In the genomic region with DNA sequence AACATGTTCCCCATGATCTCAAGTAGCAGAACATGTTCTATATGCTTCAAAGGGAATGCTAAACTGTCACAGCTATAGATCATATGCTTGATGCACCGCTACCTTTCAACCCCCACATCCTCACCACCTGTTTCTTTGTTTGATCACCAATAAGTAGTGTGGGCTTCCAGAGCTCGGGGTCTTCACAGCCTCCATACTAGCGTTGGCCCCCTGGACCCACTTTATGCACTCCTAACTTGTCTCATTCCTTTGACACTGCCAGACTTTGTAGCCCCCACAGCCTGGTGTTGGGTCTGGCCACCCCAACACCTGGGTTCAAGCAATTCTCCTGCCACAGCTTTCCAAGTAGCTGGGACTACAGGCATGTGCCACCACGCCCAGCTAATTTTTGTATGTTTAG, we compare ENCODE assay signal across 18 cellular contexts. TPM values are rescaled to one million over a fixed set of nuclear protein-coding genes. Genes with fewer than 3 reads are reported as not detected.
DNase-seq lines count a peak whose midpoint lies in the region; ATAC-seq and TF ChIP-seq lines count a peak whose summit lies in the region.
"Had no signal": no experiment of that assay in that cellular context is flagged by ENCODE, and none has a peak within 500 bp of the region (broad histone marks: within the 10 kb centered on the region; RNA-seq: fewer than 3 reads in every experiment).

No MANE protein-coding gene starts in this region.

- TF ChIP-seq RAD21 in SK-N-SH (IDR thresholded peaks at IDR 0.05; ENCODE audit: low read length): no peak

- H3K27me3 ChIP-seq in DND-41 (ENCODE audit: insufficient read depth, low read length, poor library complexity) (no peaks in the 10 kb centered on the region), adipocyte (replicated peaks; ENCODE audit: control insufficient read depth, insufficient read depth, low read length) (no peaks in the 10 kb centered on the region), SK-N-SH (ENCODE audit: insufficient read depth) (no peaks in the 10 kb centered on the region)
- H3K27me3 ChIP-seq: BE2C had no signal

- H3K9ac ChIP-seq in DND-41 (ENCODE audit: low read depth, low read length): no peak overlapping the region
- H3K9ac ChIP-seq in adipocyte (ENCODE audit: low read length): no peak overlapping the region
- no peak overlapping the region for H3K9ac ChIP-seq in SK-N-SH

- ATAC-seq in DND-41 (ENCODE audit: insufficient read depth, low read depth) (no peak), HG02678 (IDR thresholded peaks at IDR 0.05; ENCODE audit: unreplicated experiment) (no peak), GM21619 (IDR thresholded peaks at IDR 0.05; ENCODE audit: unreplicated experiment) (no peak)
- ATAC-seq: GM23338 had no signal

- 89% methylated on average over 4 of the region's 4 CpGs for WGBS in SK-N-SH (ENCODE audit: low lambda C conversion rate)

- no TSS peak for BruUV-seq in Calu3 (replicated peaks; lab: Mats Ljungman, UMichigan)

- no peaks in the 10 kb centered on the region for H3K79me2 ChIP-seq in DND-41 (ENCODE audit: insufficient read depth, low read length)
- H3K79me2 ChIP-seq in SK-N-SH (ENCODE audit: insufficient read depth): no peaks in the 10 kb centered on the region

- H4K20me1 ChIP-seq in DND-41 (ENCODE audit: insufficient read depth, low read length): no peaks in the 10 kb centered on the region
- H4K20me1 ChIP-seq in SK-N-SH (ENCODE audit: insufficient read depth): no peaks in the 10 kb centered on the region

- H2AFZ ChIP-seq in DND-41 (ENCODE audit: low read depth, low read length) (no peak overlapping the region), SK-N-SH (ENCODE audit: low read depth) (no peak overlapping the region)
- H2AFZ ChIP-seq: GM23338 had no signal

- H3K9me3 Mint-ChIP-seq in endothelial cell (ENCODE audit: unreplicated experiment) (peaks cover 14% of the 10 kb centered on the region), progenitor cell of endocrine pancreas (ENCODE audit: low read depth) (peaks cover 17% of the 10 kb centered on the region), Calu3 (ENCODE audit: low read depth, unreplicated experiment) (no peaks in the 10 kb centered on the region)

- H3K36me3 ChIP-seq in DND-41 (ENCODE audit: insufficient read depth, low read length) (no peaks in the 10 kb centered on the region), adipocyte (ENCODE audit: control insufficient read depth, insufficient read depth, low read length, severe bottlenecking) (peaks cover 16% of the 10 kb centered on the region), SK-N-SH (replicated peaks in 1 of 2; ENCODE audit: control insufficient read depth in 1 of 2, insufficient read depth in 2 of 2, low read length in 1 of 2) (peaks cover 7 to 35% of the 10 kb centered on the region in 2 experiments)
- H3K36me3 ChIP-seq: BE2C had no signal

- H3K4me3 Mint-ChIP-seq in endothelial cell (ENCODE audit: unreplicated experiment) (peak overlapping the region; percentile 37), progenitor cell of endocrine pancreas (ENCODE audit: low read depth) (no peak overlapping the region), Calu3 (ENCODE audit: low read depth, unreplicated experiment) (no peak overlapping the region)
- H3K4me3 Mint-ChIP-seq: CD4-positive, CD25-positive, alpha-beta regulatory T cell; CD8-positive, alpha-beta memory T cell; GM23338 had no signal

- TF ChIP-seq EP300 in SK-N-SH (IDR thresholded peaks at IDR 0.05; ENCODE audit: borderline replicate concordance in 1 of 2, low read depth in 1 of 2, low read length in 1 of 2): no peak

- intact Hi-C loops in Calu3 (cut with micrococcal nuclease; ENCODE audit: unreplicated experiment): no loop called here

- H3K9me2 ChIP-seq in SK-N-SH: no peaks in the 10 kb centered on the region

- H3K4me3 ChIP-seq in DND-41 (ENCODE audit: low read depth in 1 of 2, low read length in 2 of 2): no peak overlapping the region
- H3K4me3 ChIP-seq in adipocyte (ENCODE audit: low read length): peak overlapping the region; percentile 43
- H3K4me3 ChIP-seq in SK-N-SH (ENCODE audit: low read depth in 2 of 2, low read length in 1 of 2): no peak overlapping the region
- H3K4me3 ChIP-seq: GM23338 had no signal

- POLR2A ChIA-PET in SK-N-SH (lab: Yijun Ruan, JAX): no interaction called here

- H3K27ac ChIP-seq in DND-41 (ENCODE audit: low read length) (no peak overlapping the region), SK-N-SH (ENCODE audit: low read depth in 2 of 2, low read length in 1 of 2) (no peak overlapping the region)
- H3K27ac ChIP-seq: HL-60 had no signal

- H3F3A ChIP-seq in SK-N-SH (replicated peaks; ENCODE audit: insufficient read depth): peaks cover 11% of the 10 kb centered on the region

- H3K9me3 ChIP-seq in DND-41 (ENCODE audit: insufficient read depth, low read length, severe bottlenecking): peaks cover 12% of the 10 kb centered on the region
- peaks cover 15% of the 10 kb centered on the region for H3K9me3 ChIP-seq in adipocyte (ENCODE audit: control insufficient read depth, low read length)
- H3K9me3 ChIP-seq in SK-N-SH: peaks cover 27% of the 10 kb centered on the region
- H3K9me3 ChIP-seq: Caco-2 had no signal

- H3K4me1 Mint-ChIP-seq in endothelial cell (ENCODE audit: unreplicated experiment) (no peaks in the 10 kb centered on the region), progenitor cell of endocrine pancreas (ENCODE audit: low read depth) (peaks cover 2% of the 10 kb centered on the region), Calu3 (ENCODE audit: low read depth, unreplicated experiment) (no peaks in the 10 kb centered on the region)
- H3K4me1 Mint-ChIP-seq: GM23338 had no signal

- no peaks in the 10 kb centered on the region for H3K4me1 ChIP-seq in DND-41 (ENCODE audit: insufficient read depth, low read length)
- H3K4me1 ChIP-seq in adipocyte (ENCODE audit: control insufficient read depth, insufficient read depth, low read length): no peaks in the 10 kb centered on the region
- H3K4me1 ChIP-seq in SK-N-SH (ENCODE audit: control insufficient read depth in 1 of 2, insufficient read depth in 2 of 2, low read depth in 1 of 2, low read length in 1 of 2): no peaks in the 10 kb centered on the region
- H3K4me1 ChIP-seq: BE2C, Caco-2 had no signal

- H3K27me3 Mint-ChIP-seq in endothelial cell (ENCODE audit: unreplicated experiment): peaks cover 8% of the 10 kb centered on the region
- no peaks in the 10 kb centered on the region for H3K27me3 Mint-ChIP-seq in progenitor cell of endocrine pancreas
- no peaks in the 10 kb centered on the region for H3K27me3 Mint-ChIP-seq in Calu3 (ENCODE audit: unreplicated experiment)
- H3K27me3 Mint-ChIP-seq: CD4-positive, CD25-positive, alpha-beta regulatory T cell had no signal

- CTCF ChIA-PET in Calu3 (lab: Charles Lee): no interaction called here
- CTCF ChIA-PET in SK-N-SH (lab: Yijun Ruan, JAX): interaction anchor here (1.5 to 2.3 kb wide), 2 partner anchors 12 to 42 kb away, joined by 3 to 10 read pairs; no protein-coding TSS in a partner anchor

- no peak for TF ChIP-seq CTCF in DND-41 (IDR thresholded peaks at IDR 0.05; ENCODE audit: borderline replicate concordance, extremely low read depth, low read length, poor library complexity, severe bottlenecking)
- no peak for TF ChIP-seq CTCF in endothelial cell (IDR thresholded peaks at IDR 0.05; ENCODE audit: unreplicated experiment)
- no peak for TF ChIP-seq CTCF in progenitor cell of endocrine pancreas (IDR thresholded peaks at IDR 0.05; ENCODE audit: unreplicated experiment)
- TF ChIP-seq CTCF in Calu3 (IDR thresholded peaks at IDR 0.05; ENCODE audit: unreplicated experiment): no peak
- no peak for TF ChIP-seq CTCF in SK-N-SH (IDR thresholded peaks at IDR 0.05)

- DNase-seq in DND-41 (peak; percentile 18), adipocyte (ENCODE audit: low read depth) (no peak), endothelial cell (ENCODE audit: low spot score) (no peak), progenitor cell of endocrine pancreas (ENCODE audit: low spot score, unreplicated experiment) (no peak), Calu3 (no peak), SK-N-SH (no peak)
- DNase-seq: ACHN; BE2C; C1 segment of cervical spinal cord; Caco-2; CD4-positive, CD25-positive, alpha-beta regulatory T cell; CD8-positive, alpha-beta memory T cell; GDM1; HCEC 1CT had no signal

- no peak overlapping the region for H3K27ac Mint-ChIP-seq in endothelial cell (ENCODE audit: unreplicated experiment)
- peak overlapping the region; percentile 39 for H3K27ac Mint-ChIP-seq in progenitor cell of endocrine pancreas
- H3K27ac Mint-ChIP-seq in Calu3 (ENCODE audit: unreplicated experiment): no peak overlapping the region
- H3K27ac Mint-ChIP-seq: CD4-positive, CD25-positive, alpha-beta regulatory T cell; GM23338 had no signal

- H3K4me2 ChIP-seq in DND-41 (ENCODE audit: insufficient read depth, low read length) (no peak overlapping the region), SK-N-SH (no peak overlapping the region)
- H3K4me2 ChIP-seq: GM23338 had no signal

- peaks cover 31% of the 10 kb centered on the region for H3K36me3 Mint-ChIP-seq in endothelial cell (ENCODE audit: low read depth, unreplicated experiment)
- peaks cover 38% of the 10 kb centered on the region for H3K36me3 Mint-ChIP-seq in progenitor cell of endocrine pancreas (ENCODE audit: insufficient read depth)
- H3K36me3 Mint-ChIP-seq in Calu3 (ENCODE audit: insufficient read depth, unreplicated experiment): peaks cover 16% of the 10 kb centered on the region

TF ChIP-seq in SK-N-SH, 30 proteins besides CTCF, POLR2A, EP300 and RAD21 (continues in another document):
- no peak for TF ChIP-seq SMC3 (IDR thresholded peaks at IDR 0.05; ENCODE audit: low read depth, low read length)
- TF ChIP-seq NFIC (IDR thresholded peaks at IDR 0.05; ENCODE audit: borderline replicate concordance): no peak
- TF ChIP-seq, protein P1, sequence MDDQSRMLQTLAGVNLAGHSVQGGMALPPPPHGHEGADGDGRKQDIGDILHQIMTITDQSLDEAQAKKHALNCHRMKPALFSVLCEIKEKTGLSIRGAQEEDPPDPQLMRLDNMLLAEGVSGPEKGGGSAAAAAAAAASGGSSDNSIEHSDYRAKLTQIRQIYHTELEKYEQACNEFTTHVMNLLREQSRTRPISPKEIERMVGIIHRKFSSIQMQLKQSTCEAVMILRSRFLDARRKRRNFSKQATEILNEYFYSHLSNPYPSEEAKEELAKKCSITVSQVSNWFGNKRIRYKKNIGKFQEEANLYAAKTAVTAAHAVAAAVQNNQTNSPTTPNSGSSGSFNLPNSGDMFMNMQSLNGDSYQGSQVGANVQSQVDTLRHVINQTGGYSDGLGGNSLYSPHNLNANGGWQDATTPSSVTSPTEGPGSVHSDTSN (IDR thresholded peaks at IDR 0.05): no peak
- no peak for TF ChIP-seq NRF1 (IDR thresholded peaks at IDR 0.05; ENCODE audit: low read depth, low read length)
- no peak for TF ChIP-seq GABPA (IDR thresholded peaks at IDR 0.05; ENCODE audit: low read depth)

RNA-seq across cellular contexts. Expression of a gene that starts 11.6 kb away (rescaled TPM):
- total RNA-seq in endothelial cell (ENCODE audit: unreplicated experiment): 0.44 TPM
- total RNA-seq in progenitor cell of endocrine pancreas: 0.78 and 0.81 TPM in 2 replicates
- total RNA-seq in Calu3 (2022): 0.56 and 1.0 TPM in 2 replicates
- polyA plus RNA-seq in SK-N-SH (2012; rRNA removed): 0.30 and 0.34 TPM in 2 replicates
- polyA plus RNA-seq in SK-N-SH (2012; cell fraction: cytosol; rRNA removed): 0.17 and 0.18 TPM in 2 replicates
- polyA plus RNA-seq in SK-N-SH (2012; cell fraction: nucleus; rRNA removed): 0.72 and 2.2 TPM in 2 replicates
